Comparison of ENCODE assay signal across 8 cellular contexts in the genomic region with DNA sequence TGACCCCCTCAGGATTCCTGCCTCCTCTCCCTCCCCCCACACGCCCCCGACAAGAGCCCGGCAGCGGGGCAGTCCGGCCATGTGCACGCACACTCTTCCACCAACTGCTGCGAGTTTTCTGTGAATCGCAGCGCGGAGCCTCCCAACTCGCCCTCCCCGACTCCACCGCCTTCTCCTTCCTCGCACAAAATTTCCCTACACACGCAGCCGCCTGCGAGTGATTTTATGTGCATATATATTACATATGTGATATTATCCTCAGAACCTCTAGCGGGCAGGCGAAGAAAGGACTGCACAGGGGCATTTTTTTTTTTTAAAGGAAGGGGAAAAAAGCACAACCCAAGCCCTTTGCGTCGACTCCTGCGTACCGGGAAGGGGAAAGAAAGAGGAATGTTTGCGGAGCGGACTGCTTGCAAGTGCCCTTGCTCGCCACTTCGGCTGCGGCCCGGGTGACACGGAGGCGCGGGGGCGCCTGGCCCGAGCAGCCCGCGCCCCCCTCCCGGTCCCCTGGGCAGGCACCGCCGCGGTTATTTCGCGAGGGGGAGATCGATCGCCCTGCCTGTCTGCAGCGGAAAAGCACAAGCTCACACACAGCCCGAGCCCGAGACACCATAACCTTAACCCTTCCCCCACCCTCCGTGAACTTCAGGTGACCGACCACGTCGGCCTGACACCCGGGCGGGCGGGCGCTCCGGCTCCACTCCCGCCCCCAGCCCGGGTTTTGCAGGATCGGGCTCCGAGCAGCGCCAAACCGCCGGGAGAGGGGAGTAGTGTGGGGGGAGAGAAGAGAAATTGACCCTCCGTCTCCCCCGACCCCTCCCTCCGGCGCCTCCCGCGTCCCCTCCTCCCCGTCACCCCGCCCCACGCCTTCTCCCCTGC. TPM values are rescaled to one million over a fixed set of nuclear protein-coding genes. Genes with fewer than 3 reads are reported as not detected.
DNase-seq lines count a peak whose midpoint lies in the region; ATAC-seq and TF ChIP-seq lines count a peak whose summit lies in the region.

No MANE protein-coding gene starts in this region.

- H3K36me3 ChIP-seq in HAP-1 (replicated peaks) (no peaks in the 10 kb centered on the region), MM.1S (replicated peaks; ENCODE audit: insufficient read depth, low read length) (no peaks in the 10 kb centered on the region), body of pancreas (replicated peaks in 1 of 2; ENCODE audit: insufficient read depth in 1 of 2, low read depth in 2 of 2) (no peaks in the 10 kb centered on the region), iPS-18a (ENCODE audit: control insufficient read depth, low read depth, low read length) (no peaks in the 10 kb centered on the region), skeletal muscle satellite cell (ENCODE audit: insufficient read depth, low read length) (no peaks in the 10 kb centered on the region)

- no peaks in the 10 kb centered on the region for H4K20me1 ChIP-seq in MM.1S (ENCODE audit: insufficient read depth, low read length)

- H3K79me2 ChIP-seq in MM.1S (ENCODE audit: low read length): peaks cover 32% of the 10 kb centered on the region

- peak overlapping the region; percentile 66; the same call in 1 of the 2 replicates for H3K27ac ChIP-seq in MM.1S (ENCODE audit: low read length)
- H3K27ac ChIP-seq in body of pancreas: peak overlapping the region; percentile 92 to 98 (median 96)
- peak overlapping the region; percentile 57 for H3K27ac ChIP-seq in iPS-18a (ENCODE audit: low read length)

- H3K27me3 ChIP-seq in HAP-1 (ENCODE audit: low read depth) (no peaks in the 10 kb centered on the region), MM.1S (replicated peaks; ENCODE audit: insufficient read depth, low read length) (peaks cover 19% of the 10 kb centered on the region), body of pancreas (no peaks in the 10 kb centered on the region), iPS-18a (ENCODE audit: control insufficient read depth, insufficient read depth, low read length) (no peaks in the 10 kb centered on the region), skeletal muscle satellite cell (ENCODE audit: control insufficient read depth, insufficient read depth, low read length) (no peaks in the 10 kb centered on the region)

- H3K4me2 ChIP-seq in MM.1S (ENCODE audit: low read depth, low read length): peak overlapping the region; percentile 66
- peak overlapping the region; percentile 80 for H3K4me2 ChIP-seq in skeletal muscle satellite cell (ENCODE audit: low read length)

- peaks cover 25% of the 10 kb centered on the region for H3K4me1 ChIP-seq in HAP-1
- H3K4me1 ChIP-seq in MM.1S (ENCODE audit: low read length): 0 out of 2 replicates have a peak, but pooled peaks cover 10% of the 10 kb centered on the region
- H3K4me1 ChIP-seq in body of pancreas: peaks cover 18% of the 10 kb centered on the region
- peaks cover 32% of the 10 kb centered on the region for H3K4me1 ChIP-seq in iPS-18a (ENCODE audit: control insufficient read depth, low read depth, low read length)
- peaks cover 41% of the 10 kb centered on the region for H3K4me1 ChIP-seq in skeletal muscle satellite cell (ENCODE audit: control insufficient read depth, insufficient read depth, low read length)

- no peaks in the 10 kb centered on the region for H3K9me2 ChIP-seq in MM.1S (replicated peaks; ENCODE audit: insufficient read depth, low read length)

- H3K9ac ChIP-seq in MM.1S (ENCODE audit: low read length): peak overlapping the region; percentile 70
- H3K9ac ChIP-seq in iPS-18a (ENCODE audit: low read length): peak overlapping the region; percentile 92
- peak overlapping the region; percentile 86 for H3K9ac ChIP-seq in skeletal muscle satellite cell (ENCODE audit: low read depth, low read length)

- peaks cover 37% of the 10 kb centered on the region for H3F3A ChIP-seq in MM.1S (ENCODE audit: insufficient read depth, low read length)

- peak; percentile 15 to 64 (median 48) for TF ChIP-seq POLR2A in body of pancreas (IDR thresholded peaks at IDR 0.05)

- peak overlapping the region; percentile 58 for H3K4me3 ChIP-seq in HAP-1
- H3K4me3 ChIP-seq in MM.1S (ENCODE audit: low read length): peak overlapping the region; percentile 71
- peak overlapping the region; percentile 80 to 84 for H3K4me3 ChIP-seq in body of pancreas
- H3K4me3 ChIP-seq in iPS-18a (ENCODE audit: low read length): peak overlapping the region; percentile 89
- peak overlapping the region; percentile 83 for H3K4me3 ChIP-seq in skeletal muscle satellite cell (ENCODE audit: low read length)

- peak overlapping the region; percentile 81 for H2AFZ ChIP-seq in MM.1S (ENCODE audit: low read length)

- ATAC-seq in body of pancreas (peak; percentile 76), HG02970 (IDR thresholded peaks at IDR 0.05; ENCODE audit: low FRiP score, unreplicated experiment) (no peak)

- DNase-seq in HAP-1 (ENCODE audit: low spot score in 2 of 2) (peak; percentile 82 to 92), MM.1S (peak; percentile 82), T-helper 9 cell (peak; percentile 49), body of pancreas (peak; percentile 70 to 79 (median 74))

- peak; percentile 3; the same call in 2 of the 3 replicates for TF ChIP-seq CTCF in GM12872 (IDR thresholded peaks at IDR 0.05; ENCODE audit: insufficient read depth, low read depth, low read length)
- peak; percentile 37 for TF ChIP-seq CTCF in MM.1S (IDR thresholded peaks at IDR 0.05; ENCODE audit: low read length)
- peak in 4 of 7 experiments; percentile 14 to 40 (median 26) for TF ChIP-seq CTCF in body of pancreas (IDR thresholded peaks at IDR 0.05)

- in situ Hi-C loops in HAP-1 (cut with MboI; ENCODE audit: low sequenced_read_pairs): no loop called here

- H3K9me3 ChIP-seq in HAP-1 (no peaks in the 10 kb centered on the region), MM.1S (replicated peaks; ENCODE audit: insufficient read depth, low read length) (no peaks in the 10 kb centered on the region), body of pancreas (no peaks in the 10 kb centered on the region), iPS-18a (ENCODE audit: control insufficient read depth, low read depth, low read length) (no peaks in the 10 kb centered on the region), skeletal muscle satellite cell (replicated peaks; ENCODE audit: low read length) (no peaks in the 10 kb centered on the region)

- 1% methylated on average over 48 to 54 of the region's 72 CpGs for WGBS in body of pancreas, 2 donors

- intact Hi-C loops in body of pancreas (cut with DNase I): no loop called here

RNA-seq across cellular contexts. Expression of a gene that starts 2.2 kb away (rescaled TPM):
- total RNA-seq in body of pancreas: 10 to 100 TPM in 1 of 2 donors, 1 to 10 TPM in 1; 5.4 to 13.8 TPM
- 2.5 and 6.1 TPM in 2 replicates for total RNA-seq in skeletal muscle satellite cell (2012; rRNA removed)
